In the genomic region with DNA sequence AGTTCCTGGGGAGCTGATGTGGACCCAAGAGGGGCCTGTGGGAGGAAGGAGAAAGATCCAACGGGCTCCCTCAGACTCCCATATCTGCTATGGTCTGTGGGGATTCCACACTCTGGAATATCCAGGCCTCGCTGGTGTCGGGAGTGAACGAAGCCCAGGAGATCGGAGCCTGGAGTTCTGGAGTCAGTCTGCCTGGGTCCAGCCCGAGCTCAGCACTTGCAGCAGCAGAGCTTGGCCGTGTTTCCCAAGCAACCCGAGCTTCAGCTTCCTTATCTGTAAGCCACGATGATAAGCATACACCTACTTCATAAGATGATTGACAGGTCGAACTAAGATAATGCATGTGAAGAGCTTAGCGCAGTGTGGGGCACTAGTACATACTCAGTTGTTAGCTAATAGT, we compare ENCODE assay signal across 20 cellular contexts. TPM values are rescaled to one million over a fixed set of nuclear protein-coding genes. Genes with fewer than 3 reads are reported as not detected.
DNase-seq lines count a peak whose midpoint lies in the region; ATAC-seq, FAIRE-seq and TF ChIP-seq lines count a peak whose summit lies in the region.
"Had no signal": no experiment of that assay in that cellular context is flagged by ENCODE, and none has a peak within 500 bp of the region (broad histone marks: within the 10 kb centered on the region; RNA-seq: fewer than 3 reads in every experiment).

No MANE protein-coding gene starts in this region.

- H3K4me3 ChIP-seq in cardiac muscle cell (no peak overlapping the region), right atrium auricular region (no peak overlapping the region), GM12878 (no peak overlapping the region), kidney (ENCODE audit: low read length in 2 of 2) (no peak overlapping the region)
- H3K4me3 ChIP-seq: A549 had no signal

- RAD21 ChIA-PET in GM12878 (lab: Charles Lee; ENCODE audit: unreplicated experiment): interaction anchor here (1.0 kb wide), 1 partner anchor 24 kb away, joined by 3 read pairs; no protein-coding TSS in a partner anchor

- peaks cover 30% of the 10 kb centered on the region for H3K4me1 ChIP-seq in cardiac muscle cell (ENCODE audit: low read depth)
- H3K4me1 ChIP-seq in right atrium auricular region: peaks cover 0 to 41% of the 10 kb centered on the region in 2 donors
- H3K4me1 ChIP-seq in GM12878 (ENCODE audit: control insufficient read depth, insufficient read depth, low read length): peaks cover 3% of the 10 kb centered on the region
- H3K4me1 ChIP-seq in kidney (ENCODE audit: control insufficient read depth in 1 of 2, insufficient read depth in 1 of 2, low read depth in 1 of 2, low read length in 2 of 2): peaks cover 0 to 4% of the 10 kb centered on the region in 2 donors
- H3K4me1 ChIP-seq: A549 had no signal

- H3K9me3 ChIP-seq in cardiac muscle cell (ENCODE audit: low read depth) (no peaks in the 10 kb centered on the region), right atrium auricular region (no peaks in the 10 kb centered on the region), GM12878 (replicated peaks; ENCODE audit: control insufficient read depth, insufficient read depth, low read length) (no peaks in the 10 kb centered on the region), kidney (ENCODE audit: control insufficient read depth in 1 of 2, low read length in 2 of 2) (no peaks in the 10 kb centered on the region)
- H3K9me3 ChIP-seq: A549 had no signal

- no peak for ATAC-seq in GM12878
- no peak for ATAC-seq in GM18909 (IDR thresholded peaks at IDR 0.05; ENCODE audit: poor library complexity, unreplicated experiment)
- ATAC-seq: A549 had no signal

- H3K36me3 ChIP-seq in cardiac muscle cell (no peaks in the 10 kb centered on the region), right atrium auricular region (no peaks in the 10 kb centered on the region), GM12878 (ENCODE audit: control insufficient read depth in 2 of 2, insufficient read depth in 2 of 2, low read length in 1 of 2) (no peaks in the 10 kb centered on the region), kidney (ENCODE audit: control insufficient read depth in 1 of 2, insufficient read depth in 2 of 2, low read length in 2 of 2) (peaks cover 0 to 2% of the 10 kb centered on the region in 2 donors)

- peaks cover 10% of the 10 kb centered on the region for H3K36me3 Mint-ChIP-seq in MCF 10A (ENCODE audit: insufficient read depth, unreplicated experiment)

- no peaks in the 10 kb centered on the region for H3K4me1 Mint-ChIP-seq in MCF 10A (ENCODE audit: insufficient read depth, unreplicated experiment)

- H3K27ac Mint-ChIP-seq in MCF 10A (ENCODE audit: low read depth, unreplicated experiment): no peak overlapping the region
- H3K27ac Mint-ChIP-seq: CD4-positive, alpha-beta T cell had no signal

- POLR2A ChIA-PET in GM12878 (lab: Charles Lee) (interaction anchor here (0.5 kb wide), 1 partner anchor 116 kb away, joined by 3 read pairs; no protein-coding TSS in a partner anchor), MCF 10A (lab: Yijun Ruan, JAX) (interaction anchor here (0.7 to 1.4 kb wide), 4 partner anchors 16 to 161 kb away, joined by 3 to 6 read pairs (median 4); no protein-coding TSS in a partner anchor)

- no peak for TF ChIP-seq EP300 in GM12878 (IDR thresholded peaks at IDR 0.05; ENCODE audit: borderline replicate concordance in 1 of 2, control insufficient read depth in 1 of 2, low read depth in 2 of 2, low read length in 2 of 2)

- DNase-seq in cardiac muscle cell (ENCODE audit: low read depth in 1 of 2, low spot score in 1 of 2) (peak in 1 of 2 donors; percentile 80), right atrium auricular region (ENCODE audit: low spot score) (no peak), GM12878 (ENCODE audit: low read depth, low spot score) (no peak), kidney (peak; percentile 39), MCF 10A (ENCODE audit: unreplicated experiment) (no peak), NCI-H446 (lab: John Stamatoyannopoulos, UW) (no peak)
- DNase-seq: CD4-positive, alpha-beta T cell; DMS53; EL; HFFc6; NCI-H1436 treated with DMSO at 0.1 percent for 48 hours; NCI-H2029 treated with DMSO at 0.1 percent for 48 hours; NCI-H510A treated with DMSO at 0.1 percent for 48 hours; NCI-H774; SIG-M5 had no signal

- H3K4me2 ChIP-seq in GM12878 (ENCODE audit: control insufficient read depth, insufficient read depth): no peak overlapping the region
- H3K4me2 ChIP-seq: A549, KMS-11 had no signal

- no peak for TF ChIP-seq RAD21 in GM12878 (IDR thresholded peaks at IDR 0.05; ENCODE audit: insufficient read depth, low read depth, low read length)

- SMC1A ChIA-PET in GM12878 (lab: Charles Lee; ENCODE audit: uncharacterized antibody, unreplicated experiment): interaction anchor here (0.6 to 1.3 kb wide), 4 partner anchors 16 to 409 kb away, joined by 3 read pairs; no protein-coding TSS in a partner anchor

- no peak overlapping the region for H2AFZ ChIP-seq in GM12878 (ENCODE audit: control insufficient read depth, low read depth, low read length)

- H3K9ac ChIP-seq in GM12878 (ENCODE audit: control insufficient read depth, insufficient read depth, low read length) (no peak overlapping the region), kidney (ENCODE audit: low read length in 2 of 2) (no peak overlapping the region)
- H3K9ac ChIP-seq: KMS-11 had no signal

- BruUV-seq in GM12878 (replicated peaks; lab: Mats Ljungman, UMichigan) (no TSS peak), MCF 10A (replicated peaks; lab: Mats Ljungman, UMichigan) (no TSS peak)

- WGBS in GM12878 (ENCODE audit: insufficient coverage, insufficient replicate concordance, low lambda C conversion rate, missing lambda C conversion rate): 42% methylated on average over 11 of the region's 11 CpGs

- no peaks in the 10 kb centered on the region for H4K20me1 ChIP-seq in GM12878 (ENCODE audit: control insufficient read depth, insufficient read depth)

- in situ Hi-C loops in GM12878 (cut with MboI): no loop called here

- FAIRE-seq in GM12878 (lab: Jason Lieb, UNC) (no peak), kidney (lab: Jason Lieb, UNC) (no peak)
- FAIRE-seq: A549, GM12891, GM18507 had no signal

- no peaks in the 10 kb centered on the region for H3K79me2 ChIP-seq in GM12878 (ENCODE audit: control insufficient read depth, insufficient read depth, low read length)

- H3K27ac ChIP-seq in cardiac muscle cell (peak overlapping the region; percentile 74), right atrium auricular region (no peak overlapping the region), GM12878 (ENCODE audit: control insufficient read depth, insufficient read depth) (no peak overlapping the region), kidney (ENCODE audit: low read depth in 2 of 2, low read length in 2 of 2) (no peak overlapping the region)
- H3K27ac ChIP-seq: A549, KMS-11 had no signal

- no peaks in the 10 kb centered on the region for H3K27me3 Mint-ChIP-seq in MCF 10A (ENCODE audit: insufficient read depth, unreplicated experiment)
- H3K27me3 Mint-ChIP-seq: CD4-positive, alpha-beta T cell had no signal

- TF ChIP-seq CTCF in cardiac muscle cell (IDR thresholded peaks at IDR 0.05; ENCODE audit: low read depth, low read length) (no peak), right atrium auricular region (IDR thresholded peaks at IDR 0.05) (no peak), GM12878 (IDR thresholded peaks at IDR 0.05 in 2 of 3, conservative IDR thresholded peaks at IDR 0.05 in 1 of 3; ENCODE audit: control insufficient read depth in 2 of 3, extremely low read depth in 1 of 3, insufficient read depth in 1 of 3, low read depth in 3 of 3, low read length in 3 of 3) (no peak), kidney (IDR thresholded peaks at IDR 0.05; ENCODE audit: borderline replicate concordance, extremely low read depth, insufficient read depth) (no peak), MCF 10A (IDR thresholded peaks at IDR 0.05; ENCODE audit: unreplicated experiment) (no peak)

- TF ChIP-seq POLR2A in GM12878 (IDR thresholded peaks at IDR 0.05; ENCODE audit: low read depth, low read length): no peak

- CTCF ChIA-PET in GM12878 (lab: Yijun Ruan, JAX) (interaction anchor here (1.1 to 1.3 kb wide), 3 partner anchors 11 to 29 kb away, joined by 3 to 4 read pairs (median 3); no protein-coding TSS in a partner anchor), MCF 10A (lab: Yijun Ruan, JAX) (interaction anchor here (0.5 to 1.7 kb wide), 8 partner anchors 8 to 161 kb away, joined by 3 to 5 read pairs (median 4); no protein-coding TSS in a partner anchor)

- H3K4me3 Mint-ChIP-seq in MCF 10A (ENCODE audit: unreplicated experiment): no peak overlapping the region
- H3K4me3 Mint-ChIP-seq: CD4-positive, alpha-beta T cell; HFFc6 had no signal

- H3K9me3 Mint-ChIP-seq in MCF 10A (ENCODE audit: unreplicated experiment): no peaks in the 10 kb centered on the region
- H3K9me3 Mint-ChIP-seq: CD4-positive, alpha-beta T cell; HFFc6 had no signal

- H3K27me3 ChIP-seq in cardiac muscle cell: no peaks in the 10 kb centered on the region
- H3K27me3 ChIP-seq in right atrium auricular region: no peaks in the 10 kb centered on the region
- no peaks in the 10 kb centered on the region; a peak in 1 of 4 replicates for H3K27me3 ChIP-seq in GM12878 (replicated peaks in 1 of 2; ENCODE audit: control insufficient read depth in 2 of 2, insufficient read depth in 2 of 2, low read length in 1 of 2)

- intact Hi-C loops in GM12878 (cut with micrococcal nuclease; ENCODE audit: unreplicated experiment): no loop called here
- intact Hi-C loops in kidney (cut with DNase I): no loop called here
- intact Hi-C loops in MCF 10A (cut with micrococcal nuclease): loop anchor here (10.0 kb wide), 1 partner anchor 237 kb away; no protein-coding TSS in a partner anchor

RNA-seq across cellular contexts. Expression of gene LTBP2, which starts 10.1 kb away (rescaled TPM):
- total RNA-seq in cardiac muscle cell (4.4 and 5.4 TPM in 2 replicates), right atrium auricular region (100 to 1,000 TPM in 1 of 2 donors, 10 to 100 TPM in 1; 32.1 to 102 TPM), GM12878 (2014; rRNA removed) (0.06 and 0.16 TPM in 2 replicates), GM12878 (2014; rRNA removed; fragmentation: Illumina TruSeq; extraction: Trizol) (under 0.01 TPM in 1 of 2 replicates, not detected in the other), GM12878 (2021) (0.10 and 0.16 TPM in 2 replicates), kidney (10.4 TPM), MCF 10A (2022) (9.1 and 16.8 TPM in 2 replicates)
- polyA plus RNA-seq in cardiac muscle cell (1.5 and 2.0 TPM in 2 replicates), GM12878 (2011; rRNA removed) (0.05 and 0.10 TPM in 2 replicates), GM12878 (2014; fragmentation: Illumina TruSeq; extraction: Trizol) (0.03 TPM in 1 of 2 replicates, not detected in the other), GM12878 (2014; fragmentation: Nextera tagmentation; extraction: Ambion mirVana) (under 1 TPM; 0.05 to 0.07 TPM), GM12878 (2014; rRNA removed) (0.05 and 0.20 TPM in 2 replicates), GM12878 (2016; fragmentation: Nextera tagmentation; extraction: Ambion mirVana) (under 1 TPM; 0.08 to 0.23 TPM), kidney (ENCODE audit: insufficient read depth, low read depth, low replicate concordance) (2.9 TPM)
- 0.86 and 0.95 TPM in 2 replicates for total RNA-seq in GM12878 (2013; cell fraction: nucleolus; rRNA removed)
- polyA plus RNA-seq in GM12878 (2011; ENCODE audit: low read depth): 0.04 TPM
- 0.06 and 0.08 TPM in 2 replicates for polyA plus RNA-seq in GM12878 (2011; cell fraction: cytosol; rRNA removed)
- polyA plus RNA-seq in GM12878 (2011; cell fraction: nucleus; rRNA removed): 0.38 and 0.78 TPM in 2 replicates
- polyA plus RNA-seq in GM12878 (2012): 0.06 and 0.15 TPM in 2 replicates
- polyA minus RNA-seq in GM12878 (2011; rRNA and poly(A)+ RNA removed): under 0.01 and 0.26 TPM in 2 replicates
- polyA minus RNA-seq in GM12878 (2011; cell fraction: cytosol; rRNA and poly(A)+ RNA removed): not detected in 2 replicates
- polyA minus RNA-seq in GM12878 (2011; cell fraction: nucleus; rRNA and poly(A)+ RNA removed): 0.19 and 0.36 TPM in 2 replicates
